ENCODE assay signal across 10 cellular contexts in genomic region chr10:59991117-59991516, GRCh38.
DNase-seq lines count a peak whose midpoint lies in the region; ATAC-seq, FAIRE-seq and TF ChIP-seq lines count a peak whose summit lies in the region.
"Had no signal": no experiment of that assay in that cellular context is flagged by ENCODE, and none has a peak within 500 bp of the region (broad histone marks: within the 10 kb centered on the region; RNA-seq: fewer than 3 reads in every experiment).

No MANE protein-coding gene starts in this region.

- no peaks in the 10 kb centered on the region for H3K27me3 ChIP-seq in PC-9 (ENCODE audit: insufficient read depth, low read depth)
- H3K27me3 ChIP-seq in keratinocyte (ENCODE audit: control insufficient read depth, extremely low read depth, insufficient read depth, low read length), result no peaks in the 10 kb centered on the region

- peaks cover 9% of the 10 kb centered on the region; the same call in 1 of the 2 replicates for H3K9me2 ChIP-seq in PC-9 (ENCODE audit: insufficient read depth)

- BruUV-seq in PC-9 (replicated peaks; lab: Mats Ljungman, UMichigan), result no TSS peak

- no peaks in the 10 kb centered on the region for H4K20me1 ChIP-seq in PC-9 (ENCODE audit: insufficient read depth)
- H4K20me1 ChIP-seq in keratinocyte (ENCODE audit: control insufficient read depth, extremely low read depth, insufficient read depth, low read length), result no peaks in the 10 kb centered on the region

- dilution Hi-C loops in keratinocyte (cut with MboI; ENCODE audit: extremely low pct_ligation_motif_present, low sequenced_read_pairs), result no loop called here

- TF ChIP-seq CTCF in PC-9 (conservative IDR thresholded peaks at IDR 0.05) (no peak), keratinocyte (optimal IDR thresholded peaks at IDR 0.05 in 1 of 3, IDR thresholded peaks at IDR 0.05 in 1 of 3, conservative IDR thresholded peaks at IDR 0.05 in 1 of 3; ENCODE audit: extremely low read depth in 1 of 3, insufficient read depth in 2 of 3, low read length in 3 of 3) (no peak)

- no peaks in the 10 kb centered on the region for H3K9me1 ChIP-seq in keratinocyte (ENCODE audit: control insufficient read depth, extremely low read depth, insufficient read depth, low read length)

- DNase-seq in COLO668 (lab: John Stamatoyannopoulos, UW; ENCODE audit: unreplicated experiment) (peak; percentile 34), NCI-H146 treated with DMSO at 0.1 percent for 48 hours (lab: John Stamatoyannopoulos, UW; ENCODE audit: unreplicated experiment) (peak; percentile 55), PC-9 (peak in 1 of 2 experiments; percentile 19), keratinocyte (ENCODE audit: low read depth, low spot score) (no peak), ureter (ENCODE audit: low spot score) (no peak), posterior cingulate gyrus (no peak)
- no peak for DNase-seq in activated CD4-positive, alpha-beta T cell treated with anti-CD3 and anti-CD28 coated beads for 48 hours
- DNase-seq: activated T-cell treated with anti-CD3 and anti-CD28 coated beads, Interleukin-2, amount 50 U/mL, for 1 hour; NCI-H1930 had no signal

- peak overlapping the region; percentile 53 for H3K9ac ChIP-seq in keratinocyte (ENCODE audit: control insufficient read depth, extremely low read depth, insufficient read depth, low read length)

- H3K79me2 ChIP-seq in PC-9 (ENCODE audit: low read depth) (no peaks in the 10 kb centered on the region), keratinocyte (ENCODE audit: control insufficient read depth, insufficient read depth, low read length) (no peaks in the 10 kb centered on the region)

- CTCF ChIA-PET in PC-9 (lab: Charles Lee), result interaction anchor here (0.6 to 1.3 kb wide), 3 partner anchors 45 to 126 kb away, joined by 3 to 4 read pairs (median 4); no protein-coding TSS in a partner anchor

- no peaks in the 10 kb centered on the region for H3K36me3 ChIP-seq in PC-9 (ENCODE audit: low read depth)
- H3K36me3 ChIP-seq in keratinocyte (ENCODE audit: control insufficient read depth in 2 of 2, extremely low read depth in 1 of 2, insufficient read depth in 2 of 2, low read length in 2 of 2), result no peaks in the 10 kb centered on the region

- POLR2A ChIA-PET in PC-9 (lab: Charles Lee; ENCODE audit: unreplicated experiment), result interaction anchor here (0.5 to 1.1 kb wide), 5 partner anchors 8 to 1222 kb away, joined by 3 to 7 read pairs (median 4); partner anchors contain the start of gene CCDC6

- peak overlapping the region; percentile 38; the same call in 1 of the 2 replicates for H3K4me3 ChIP-seq in PC-9
- H3K4me3 ChIP-seq in keratinocyte (ENCODE audit: control insufficient read depth in 2 of 3, extremely low read depth in 1 of 3, insufficient read depth in 2 of 3, low read depth in 1 of 3, low read length in 3 of 3), result peak overlapping the region in 1 of 3 experiments; percentile 27

- peak overlapping the region; percentile 79; the same call in 1 of the 2 replicates for H2AFZ ChIP-seq in PC-9
- H2AFZ ChIP-seq in keratinocyte (ENCODE audit: control insufficient read depth, low read length), result peak overlapping the region; percentile 68

- H3K4me2 ChIP-seq in PC-9, result peak overlapping the region; percentile 70
- peak overlapping the region; percentile 87 for H3K4me2 ChIP-seq in keratinocyte (ENCODE audit: control insufficient read depth, extremely low read depth, insufficient read depth, low read depth, low read length)

- H3K9me3 ChIP-seq in PC-9 (ENCODE audit: insufficient read depth, low read depth), result peaks cover 8% of the 10 kb centered on the region; the same call in 1 of the 2 replicates
- no peaks in the 10 kb centered on the region for H3K9me3 ChIP-seq in keratinocyte (ENCODE audit: control insufficient read depth, low read depth, low read length)

- intact Hi-C loops in PC-9 (cut with micrococcal nuclease; ENCODE audit: unreplicated experiment), result loop anchor here (1.0 kb wide), 3 partner anchors 19 to 83 kb away; no protein-coding TSS in a partner anchor
- intact Hi-C loops in posterior cingulate gyrus (cut with DNase I), result no loop called here

- ATAC-seq in HG03457 (IDR thresholded peaks at IDR 0.05; ENCODE audit: unreplicated experiment), result no peak

- H3F3A ChIP-seq in PC-9 (ENCODE audit: insufficient read depth, low read depth), result peaks cover 17% of the 10 kb centered on the region; the same call in 1 of the 2 replicates

- H3K27ac ChIP-seq in PC-9 (peak overlapping the region; percentile 91), keratinocyte (ENCODE audit: control insufficient read depth, insufficient read depth, low read length) (peak overlapping the region; percentile 85)

- peaks cover 37% of the 10 kb centered on the region for H3K4me1 ChIP-seq in PC-9 (replicated peaks; ENCODE audit: insufficient read depth)
- peaks cover 23% of the 10 kb centered on the region for H3K4me1 ChIP-seq in keratinocyte (ENCODE audit: control insufficient read depth, extremely low read depth, insufficient read depth, low read length)

- FAIRE-seq in keratinocyte (lab: Jason Lieb, UNC), result no peak

Comparison
In these comparisons a context has a peak if more than half of its experiments do, and no peak if none do; other contexts are left out.
1. DNase-seq: peak in COLO668 (single experiment) and NCI-H146 treated with DMSO at 0.1 percent for 48 hours (single experiment); none in keratinocyte (single experiment), ureter (single experiment), posterior cingulate gyrus (0 of 10) and activated CD4-positive, alpha-beta T cell treated with anti-CD3 and anti-CD28 coated beads for 48 hours (single experiment).